ENCODE assay signal across 8 cellular contexts in the genomic region with DNA sequence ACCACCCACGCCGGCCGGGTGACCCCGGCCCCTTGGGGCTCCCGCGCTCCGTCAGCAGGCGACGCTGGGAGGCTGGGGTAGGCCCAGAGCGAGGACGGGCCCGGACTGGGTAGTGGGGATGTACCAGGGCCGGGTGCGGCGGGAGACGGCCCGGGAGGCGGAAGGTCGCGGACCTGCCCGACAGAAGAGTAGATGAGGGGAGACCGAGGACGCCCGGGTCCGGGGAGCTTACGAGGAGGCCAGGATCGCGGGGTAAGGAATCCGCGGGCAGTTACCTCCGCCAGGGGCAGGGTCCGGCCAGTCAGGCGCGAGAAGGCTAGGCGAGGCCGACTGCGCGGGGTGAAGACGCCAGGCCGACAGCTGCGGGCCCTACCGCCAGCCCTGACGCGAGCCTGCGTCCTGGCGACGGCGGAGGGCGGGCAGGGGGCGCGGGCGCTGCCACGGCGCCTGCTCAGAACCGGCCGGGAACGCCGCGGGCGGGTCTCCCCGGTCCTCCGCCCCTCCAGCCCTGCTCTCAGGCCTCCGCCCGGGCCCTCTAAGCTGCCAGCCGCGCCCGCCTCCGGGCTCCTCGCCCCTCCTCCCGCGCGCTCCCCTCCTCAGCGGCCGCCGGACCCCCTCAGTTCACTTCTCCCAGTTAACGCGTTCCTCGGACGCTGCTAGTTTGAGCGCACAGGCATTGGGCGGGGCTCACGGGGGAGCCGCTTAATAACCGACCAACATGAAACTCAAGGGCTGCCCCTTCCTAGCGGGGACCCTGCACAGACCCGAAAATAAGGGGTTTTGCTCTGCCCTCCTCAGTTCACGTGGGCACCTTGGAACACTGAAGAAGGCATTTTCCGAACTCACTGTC. TPM values are rescaled to one million over a fixed set of nuclear protein-coding genes. Genes with fewer than 3 reads are reported as not detected.
DNase-seq lines count a peak whose midpoint lies in the region; ATAC-seq and TF ChIP-seq lines count a peak whose summit lies in the region.

A gene (minus strand): TSS at position 407 of the 850 bp plus-strand sequence. CDS start 1,678 bp downstream, outside the sequence.

- peak; percentile 43 for TF ChIP-seq CTCF in chondrocyte (IDR thresholded peaks at IDR 0.05)

- DNase-seq in NCI-H2196 treated with DMSO at 0.1 percent for 48 hours (lab: John Stamatoyannopoulos, UW; ENCODE audit: unreplicated experiment) = peak; percentile 78
- peak; percentile 9 to 31 (median 19) for DNase-seq in activated CD4-positive, CD25-positive, alpha-beta regulatory T cell (lab: John Stamatoyannopoulos, UW)
- DNase-seq in chondrocyte (ENCODE audit: low spot score) = peak; percentile 94
- peak; percentile 52 for DNase-seq in kidney glomerular epithelial cell (lab: John Stamatoyannopoulos, UW)
- DNase-seq in stimulated activated CD4-positive, alpha-beta T cell treated with anti-CD3 and anti-CD28 coated beads, Interleukin-15, amount 100 ng/mL, for 48 hours (ENCODE audit: low read depth in 2 of 2) = peak; percentile 16 to 47

- peaks cover 20% of the 10 kb centered on the region for H3K4me1 ChIP-seq in ACC112 (ENCODE audit: control insufficient read depth, insufficient read depth, low read length, unreplicated experiment)

- H3K27me3 ChIP-seq in ACC112 (ENCODE audit: insufficient read depth, low read length) = no peaks in the 10 kb centered on the region

- peaks cover 2% of the 10 kb centered on the region; the same call in 1 of the 2 replicates for H3K36me3 ChIP-seq in ACC112 (ENCODE audit: insufficient read depth, low read length)

- H2AFZ ChIP-seq in ACC112 (ENCODE audit: low read length, unreplicated experiment) = peak within 1 kb of the TSS; percentile 79

- ATAC-seq in HG03060 (IDR thresholded peaks at IDR 0.05; ENCODE audit: low read depth, unreplicated experiment) = peak; percentile 52

- H3K9me3 Mint-ChIP-seq in chondrocyte (ENCODE audit: low read depth) = no peaks in the 10 kb centered on the region

- H3K4me3 Mint-ChIP-seq in chondrocyte (ENCODE audit: unreplicated experiment) = peak within 1 kb of the TSS; percentile 89

- peaks cover 29% of the 10 kb centered on the region for H3K79me2 ChIP-seq in ACC112 (ENCODE audit: control insufficient read depth, insufficient read depth, low read length, unreplicated experiment)

- no peaks in the 10 kb centered on the region for H3K36me3 Mint-ChIP-seq in chondrocyte (ENCODE audit: low read depth)

- H3K27ac Mint-ChIP-seq in chondrocyte (ENCODE audit: unreplicated experiment) = peak within 1 kb of the TSS; percentile 93

- peaks cover 54% of the 10 kb centered on the region for H3K4me1 Mint-ChIP-seq in chondrocyte (ENCODE audit: low read depth)

- TF ChIP-seq POLR2A in GM18526 (IDR thresholded peaks at IDR 0.05; ENCODE audit: extremely low read depth, insufficient read length) = peak; percentile 73

- H3K27ac ChIP-seq in ACC112 (ENCODE audit: low read depth, low read length) = peak within 1 kb of the TSS; percentile 83

- no peaks in the 10 kb centered on the region for H3K27me3 Mint-ChIP-seq in chondrocyte (ENCODE audit: low read depth)

- peak within 1 kb of the TSS; percentile 97 for H3K4me3 ChIP-seq in ACC112 (ENCODE audit: low read depth, low read length)

RNA-seq across cellular contexts. Expression of the gene that starts here (rescaled TPM):
- total RNA-seq in chondrocyte = 23.9 to 36.7 TPM (median 25.8 TPM) in 3 replicates

Comparison
In these comparisons a context has a peak if more than half of its experiments do, and no peak if none do; other contexts are left out.
1. Peak in every context shown above with its lines: DNase-seq, ATAC-seq, H3K4me3 ChIP-seq and H3K27ac ChIP-seq.
2. DNase-seq: peak in every context shown above with its lines; median percentile 94 in chondrocyte; 78 in NCI-H2196 treated with DMSO at 0.1 percent for 48 hours; 52 in kidney glomerular epithelial cell; 32 in stimulated activated CD4-positive, alpha-beta T cell treated with anti-CD3 and anti-CD28 coated beads, Interleukin-15, amount 100 ng/mL, for 48 hours; 19 in activated CD4-positive, CD25-positive, alpha-beta regulatory T cell.